28 cellular contexts compared by ENCODE assay signal in genomic region chrX:79462458-79462857, GRCh38.
"Had no signal": no experiment of that assay in that cellular context is flagged by ENCODE, and none has a peak within 500 bp of the region (broad histone marks: within the 10 kb centered on the region; RNA-seq: fewer than 3 reads in every experiment).

No MANE protein-coding gene starts in this region.

- H3K9me3 ChIP-seq: colonic mucosa, esophagus muscularis mucosa, esophagus squamous epithelium, gastrocnemius medialis, gastroesophageal sphincter had no signal

- H3K4me3 ChIP-seq: colonic mucosa, coronary artery, dorsolateral prefrontal cortex, esophagus muscularis mucosa, esophagus squamous epithelium, gastrocnemius medialis, gastroesophageal sphincter, heart left ventricle, heart right ventricle, hepatocyte had no signal

- FAIRE-seq: endometrium, endothelial cell of umbilical vein, frontal cortex had no signal

- H3K4me2 ChIP-seq: hepatocyte had no signal

- DNase-seq: colonic mucosa; cortex of kidney; dermis blood vessel endothelial cell; dorsolateral prefrontal cortex; effector CD4-positive, alpha-beta T cell; effector CD8-positive, alpha-beta T cell; effector memory CD4-positive, alpha-beta T cell; effector memory CD8-positive, alpha-beta T cell; endodermal cell; erythroblast; esophagus squamous epithelium; foreskin fibroblast; foreskin keratinocyte; foreskin melanocyte; gastrocnemius medialis; glutamatergic neuron; head of caudate nucleus; heart left ventricle; heart right ventricle had no signal

- H3K36me3 ChIP-seq: colonic mucosa, esophagus muscularis mucosa, esophagus squamous epithelium, gastrocnemius medialis, gastroesophageal sphincter, heart left ventricle, heart right ventricle had no signal

- H3K4me1 ChIP-seq: colonic mucosa, esophagus muscularis mucosa, esophagus squamous epithelium, foreskin keratinocyte, gastrocnemius medialis, gastroesophageal sphincter, heart left ventricle, heart right ventricle had no signal

- ATAC-seq: effector memory CD8-positive, alpha-beta T cell; esophagus mucosa; foreskin keratinocyte; gastrocnemius medialis; gastroesophageal sphincter; heart left ventricle; heart right ventricle had no signal

- H3K27ac ChIP-seq: colonic mucosa, coronary artery, dorsolateral prefrontal cortex, epithelial cell of prostate, esophagus muscularis mucosa, esophagus squamous epithelium, foreskin keratinocyte, gastrocnemius medialis, gastroesophageal sphincter, heart left ventricle, heart right ventricle, hepatocyte had no signal
